ENCODE assay signal across 19 cellular contexts in genomic region chr7:405489-406211, GRCh38.
DNase-seq lines count a peak whose midpoint lies in the region; ATAC-seq and TF ChIP-seq lines count a peak whose summit lies in the region.
"Had no signal": no experiment of that assay in that cellular context is flagged by ENCODE, and none has a peak within 500 bp of the region (broad histone marks: within the 10 kb centered on the region; RNA-seq: fewer than 3 reads in every experiment).

No MANE protein-coding gene starts in this region.

- H3K4me1 Mint-ChIP-seq in nephron = peaks cover 37% of the 10 kb centered on the region
- H3K4me1 Mint-ChIP-seq: activated B cell treated with CpG ODN at 0.5 μM for 24 hours had no signal

- H3K36me3 Mint-ChIP-seq in nephron (ENCODE audit: low read depth) = no peaks in the 10 kb centered on the region

- 51 to 52% methylated on average over 20 of the region's 20 CpGs for WGBS in heart right ventricle, 2 donors
- WGBS in upper lobe of left lung, 2 donors = 52 to 71% methylated on average over 7 to 20 of the region's 20 CpGs

- H3K27me3 ChIP-seq in heart right ventricle (peaks cover 0 to 54% (median 45%) of the 10 kb centered on the region in 7 donors), upper lobe of left lung (no peaks in the 10 kb centered on the region), MG63 (peaks cover 27% of the 10 kb centered on the region)
- H3K27me3 ChIP-seq: vagina had no signal

- H3K27ac Mint-ChIP-seq in nephron = peak overlapping the region; percentile 17 to 64 (median 54)
- H3K27ac Mint-ChIP-seq: activated B cell treated with CpG ODN at 0.5 μM for 24 hours; effector memory CD8-positive, alpha-beta T cell; T-helper 2 cell treated with Interferon-gamma antibody and Interleukin-4, amounts not matched to agents 5 μg/mL and 100 μg/mL, for 36 hours had no signal

- H3K36me3 ChIP-seq in heart right ventricle (no peaks in the 10 kb centered on the region), upper lobe of left lung (no peaks in the 10 kb centered on the region), MG63 (no peaks in the 10 kb centered on the region)
- H3K36me3 ChIP-seq: vagina had no signal

- intact Hi-C loops in Right ventricle myocardium superior (cut with DNase I) = no loop called here
- intact Hi-C loops in heart right ventricle (cut with DNase I) = no loop called here

- TF ChIP-seq CTCF in heart right ventricle (IDR thresholded peaks at IDR 0.05) (no peak), nephron (IDR thresholded peaks at IDR 0.05; ENCODE audit: unreplicated experiment in 3 of 3) (no peak), upper lobe of left lung (IDR thresholded peaks at IDR 0.05) (no peak)

- no peak for TF ChIP-seq EP300 in upper lobe of left lung (IDR thresholded peaks at IDR 0.05)

- H3K27me3 Mint-ChIP-seq in nephron (ENCODE audit: low read depth) = peaks cover 29% of the 10 kb centered on the region
- H3K27me3 Mint-ChIP-seq: stimulated activated naive CD8-positive, alpha-beta T cell treated with anti-CD3 and anti-CD28 coated beads, Interleukin-15, amount 100 ng/mL, for 72 hours had no signal

- ATAC-seq in Right ventricle myocardium superior (ENCODE audit: poor library complexity) (no peak), heart right ventricle (no peak), esophagus mucosa (peak; percentile 22), upper lobe of left lung (ENCODE audit: low FRiP score in 2 of 2) (peak in 1 of 2 donors; percentile 32), HG03565 (IDR thresholded peaks at IDR 0.05; ENCODE audit: unreplicated experiment) (no peak)
- ATAC-seq: effector memory CD8-positive, alpha-beta T cell; right cardiac atrium; stimulated activated naive CD8-positive, alpha-beta T cell treated with anti-CD3 and anti-CD28 coated beads, Interleukin-15, amount 100 ng/mL, for 72 hours had no signal

- H3K9me3 ChIP-seq in heart right ventricle = no peaks in the 10 kb centered on the region
- no peaks in the 10 kb centered on the region for H3K9me3 ChIP-seq in upper lobe of left lung
- H3K9me3 ChIP-seq in MG63 = no peaks in the 10 kb centered on the region
- H3K9me3 ChIP-seq: vagina had no signal

- H3K4me3 ChIP-seq in heart right ventricle (no peak overlapping the region), upper lobe of left lung (no peak overlapping the region), MG63 (no peak overlapping the region)
- H3K4me3 ChIP-seq: vagina had no signal

- peaks cover 12% of the 10 kb centered on the region for H3K9me3 Mint-ChIP-seq in nephron
- H3K9me3 Mint-ChIP-seq: activated B cell treated with CpG ODN at 0.5 μM for 24 hours; effector memory CD8-positive, alpha-beta T cell; T-helper 2 cell treated with Interferon-gamma antibody and Interleukin-4, amounts not matched to agents 5 μg/mL and 100 μg/mL, for 36 hours had no signal

- peak overlapping the region in 1 of 3 experiments; percentile 12 for H3K4me3 Mint-ChIP-seq in nephron
- H3K4me3 Mint-ChIP-seq: activated B cell treated with CpG ODN at 0.5 μM for 24 hours; effector memory CD8-positive, alpha-beta T cell; stimulated activated naive CD8-positive, alpha-beta T cell treated with anti-CD3 and anti-CD28 coated beads, Interleukin-15, amount 100 ng/mL, for 72 hours; T-helper 2 cell treated with Interferon-gamma antibody and Interleukin-4, amounts not matched to agents 5 μg/mL and 100 μg/mL, for 36 hours had no signal

- H3K4me1 ChIP-seq in heart right ventricle = no peaks in the 10 kb centered on the region
- H3K4me1 ChIP-seq in upper lobe of left lung = no peaks in the 10 kb centered on the region
- H3K4me1 ChIP-seq: vagina had no signal

- DNase-seq in Right ventricle myocardium superior (peak; percentile 33), heart right ventricle (no peak), upper lobe of left lung (peak; percentile 14 to 64), HK-2 (ENCODE audit: unreplicated experiment) (no peak), MG63 (no peak)
- DNase-seq: activated B cell treated with CpG ODN at 0.5 μM for 24 hours; activated naive CD4-positive, alpha-beta T cell treated with Interleukin-2 at 50 U/mL for 16 hours; cerebellar nuclear complex; effector memory CD8-positive, alpha-beta T cell; glutamatergic neuron; NCI-H2029; NCI-H526; stimulated activated naive CD8-positive, alpha-beta T cell treated with anti-CD3 and anti-CD28 coated beads, Interleukin-15, amount 100 ng/mL, for 72 hours had no signal

- TF ChIP-seq POLR2A in upper lobe of left lung (IDR thresholded peaks at IDR 0.05) = no peak

- no peak overlapping the region for H3K27ac ChIP-seq in heart right ventricle
- no peak overlapping the region for H3K27ac ChIP-seq in upper lobe of left lung
- H3K27ac ChIP-seq: vagina had no signal

Comparison
In these comparisons a context has a peak if more than half of its experiments do, and no peak if none do; other contexts are left out.
1. DNase-seq: peak in Right ventricle myocardium superior (single experiment) and upper lobe of left lung (2 of 2); none in heart right ventricle (0 of 2), HK-2 (single experiment) and MG63 (single experiment).